14 cellular contexts compared by ENCODE assay signal in genomic region chr1:80358141-80358540, GRCh38.
DNase-seq lines count a peak whose midpoint lies in the region; ATAC-seq and TF ChIP-seq lines count a peak whose summit lies in the region.
"Had no signal": no experiment of that assay in that cellular context is flagged by ENCODE, and none has a peak within 500 bp of the region (broad histone marks: within the 10 kb centered on the region; RNA-seq: fewer than 3 reads in every experiment).

No MANE protein-coding gene starts in this region.

- no peak overlapping the region for H3K18ac ChIP-seq in IMR-90 (ENCODE audit: low read depth, low read length)

- dilution Hi-C loops in IMR-90 (cut with HindIII; ENCODE audit: low sequenced_read_pairs, unreplicated experiment): no loop called here

- no peak overlapping the region for H2AK9ac ChIP-seq in IMR-90 (replicated peaks; ENCODE audit: low read depth, low read length, poor library complexity)

- no peak overlapping the region for H2BK120ac ChIP-seq in IMR-90 (ENCODE audit: low read depth, low read length)

- no peak overlapping the region for H3K14ac ChIP-seq in IMR-90 (replicated peaks; ENCODE audit: low read depth, low read length)

- H4K5ac ChIP-seq in IMR-90 (ENCODE audit: low read depth, low read length): no peak overlapping the region

- H4K20me1 ChIP-seq in IMR-90 (ENCODE audit: insufficient read depth, low read length) (no peaks in the 10 kb centered on the region), PC-3 (ENCODE audit: low read length) (no peaks in the 10 kb centered on the region)
- H4K20me1 ChIP-seq: BLaER1 had no signal

- H3K79me2 ChIP-seq in PC-3 (ENCODE audit: low read length): no peaks in the 10 kb centered on the region

- CTCF ChIA-PET in IMR-90 (lab: Yijun Ruan, JAX): no interaction called here
- CTCF ChIA-PET in PC-3 (lab: Charles Lee): no interaction called here

- H3K27me3 Mint-ChIP-seq in activated T-helper 1 cell treated with anti-CD3 and anti-CD28 coated beads, Interleukin-12 subunit alpha, Interleukin-12 subunit beta, Interleukin-2, Interleukin-4 antibody, amounts not matched to agents 30 ng/mL and 10 ng/mL and 1 ng/mL, durations not matched to agents 14 hours and 24 hours and 36 hours (ENCODE audit: insufficient read depth): no peaks in the 10 kb centered on the region
- H3K27me3 Mint-ChIP-seq: CD8-positive, alpha-beta memory T cell; IgD-negative memory B cell had no signal

- H2BK20ac ChIP-seq in IMR-90 (ENCODE audit: low read depth, low read length): no peak overlapping the region

- TF ChIP-seq RAD21 in IMR-90 (IDR thresholded peaks at IDR 0.05; ENCODE audit: low read length): no peak

- no TSS peak for BruUV-seq in IMR-90 (replicated peaks; lab: Mats Ljungman, UMichigan)
- no TSS peak for BruUV-seq in PC-3 (replicated peaks; lab: Mats Ljungman, UMichigan)

- H3F3A ChIP-seq in PC-3 (ENCODE audit: low read length, unreplicated experiment): no peaks in the 10 kb centered on the region

- no peak overlapping the region for H3K23ac ChIP-seq in IMR-90 (ENCODE audit: low read depth, low read length)

- H3K9ac ChIP-seq in IMR-90 (ENCODE audit: low read depth, low read length) (no peak overlapping the region), PC-3 (ENCODE audit: low read length) (no peak overlapping the region)
- H3K9ac ChIP-seq: BLaER1, GM23248 had no signal

- no peak overlapping the region for H4K8ac ChIP-seq in IMR-90 (ENCODE audit: low read depth in 2 of 2, low read length in 2 of 2)

- H3K36me3 ChIP-seq in IMR-90 (ENCODE audit: control insufficient read depth, insufficient read depth, low read length) (no peaks in the 10 kb centered on the region), PC-3 (ENCODE audit: low read depth, low read length) (no peaks in the 10 kb centered on the region)
- H3K36me3 ChIP-seq: BLaER1 had no signal

- POLR2A ChIA-PET in IMR-90 (lab: Charles Lee; ENCODE audit: unreplicated experiment): no interaction called here
- POLR2A ChIA-PET in PC-3 (lab: Charles Lee; ENCODE audit: unreplicated experiment): no interaction called here

- H3K36me3 Mint-ChIP-seq in activated T-helper 1 cell treated with anti-CD3 and anti-CD28 coated beads, Interleukin-12 subunit alpha, Interleukin-12 subunit beta, Interleukin-2, Interleukin-4 antibody, amounts not matched to agents 30 ng/mL and 10 ng/mL and 1 ng/mL, durations not matched to agents 14 hours and 24 hours and 36 hours (ENCODE audit: low read depth): no peaks in the 10 kb centered on the region
- H3K36me3 Mint-ChIP-seq: CD8-positive, alpha-beta memory T cell; IgD-negative memory B cell had no signal

- no CpG with 5 or more reads among the region's 1 CpG for WGBS in IMR-90 (ENCODE audit: extremely low coverage in 2 of 2, insufficient read length in 1 of 2), 2 experiments

- H3K4me1 Mint-ChIP-seq in activated T-helper 1 cell treated with anti-CD3 and anti-CD28 coated beads, Interleukin-12 subunit alpha, Interleukin-12 subunit beta, Interleukin-2, Interleukin-4 antibody, amounts not matched to agents 30 ng/mL and 10 ng/mL and 1 ng/mL, durations not matched to agents 14 hours and 24 hours and 36 hours (ENCODE audit: low read depth): no peaks in the 10 kb centered on the region
- H3K4me1 Mint-ChIP-seq: CD8-positive, alpha-beta memory T cell had no signal

- ATAC-seq in IMR-90 (ENCODE audit: low read depth) (no peak), PC-3 (peak; percentile 63)
- ATAC-seq: A549 had no signal

- H3K9me3 Mint-ChIP-seq in activated T-helper 1 cell treated with anti-CD3 and anti-CD28 coated beads, Interleukin-12 subunit alpha, Interleukin-12 subunit beta, Interleukin-2, Interleukin-4 antibody, amounts not matched to agents 30 ng/mL and 10 ng/mL and 1 ng/mL, durations not matched to agents 14 hours and 24 hours and 36 hours: peaks cover 12% of the 10 kb centered on the region
- H3K9me3 Mint-ChIP-seq: IgD-negative memory B cell had no signal

- no peak overlapping the region for H3K56ac ChIP-seq in IMR-90 (ENCODE audit: extremely low read depth, insufficient read depth, low read length)

- no peaks in the 10 kb centered on the region for H3K79me1 ChIP-seq in IMR-90 (ENCODE audit: low read depth in 1 of 2, low read length in 2 of 2)

- H2AFZ ChIP-seq in IMR-90 (replicated peaks; ENCODE audit: low read length, poor library complexity): no peak overlapping the region
- H2AFZ ChIP-seq in PC-3 (ENCODE audit: low read length): no peak overlapping the region
- H2AFZ ChIP-seq: GM23248 had no signal

- H3K27ac ChIP-seq in IMR-90 (ENCODE audit: insufficient read depth, low read length) (no peak overlapping the region), PC-3 (ENCODE audit: low read length) (no peak overlapping the region)
- H3K27ac ChIP-seq: A549, BLaER1, GM23248 had no signal

- in situ Hi-C loops in IMR-90 (cut with MboI; ENCODE audit: low sequenced_read_pairs): no loop called here

- H3K4me2 ChIP-seq in IMR-90 (ENCODE audit: low read depth, low read length) (no peak overlapping the region), PC-3 (ENCODE audit: low read length) (no peak overlapping the region)
- H3K4me2 ChIP-seq: A549, BLaER1 had no signal

- H3K9me2 ChIP-seq in PC-3 (replicated peaks; ENCODE audit: low read length): no peaks in the 10 kb centered on the region

- no peak overlapping the region for H3K27ac Mint-ChIP-seq in activated T-helper 1 cell treated with anti-CD3 and anti-CD28 coated beads, Interleukin-12 subunit alpha, Interleukin-12 subunit beta, Interleukin-2, Interleukin-4 antibody, amounts not matched to agents 30 ng/mL and 10 ng/mL and 1 ng/mL, durations not matched to agents 14 hours and 24 hours and 36 hours
- H3K27ac Mint-ChIP-seq: CD8-positive, alpha-beta memory T cell; IgD-negative memory B cell had no signal

- no peak overlapping the region for H4K91ac ChIP-seq in IMR-90 (ENCODE audit: insufficient read depth, low read depth, low read length)

- H3K4me3 Mint-ChIP-seq in activated T-helper 1 cell treated with anti-CD3 and anti-CD28 coated beads, Interleukin-12 subunit alpha, Interleukin-12 subunit beta, Interleukin-2, Interleukin-4 antibody, amounts not matched to agents 30 ng/mL and 10 ng/mL and 1 ng/mL, durations not matched to agents 14 hours and 24 hours and 36 hours: no peak overlapping the region
- H3K4me3 Mint-ChIP-seq: CD8-positive, alpha-beta memory T cell; IgD-negative memory B cell had no signal

- no peak overlapping the region for H3K4ac ChIP-seq in IMR-90 (ENCODE audit: low read depth, low read length)

- H2BK5ac ChIP-seq in IMR-90 (ENCODE audit: low read depth, low read length, poor library complexity, severe bottlenecking): no peak overlapping the region

- H2BK15ac ChIP-seq in IMR-90 (ENCODE audit: low read depth, low read length): no peak overlapping the region

- no peak for TF ChIP-seq POLR2A in IMR-90 (IDR thresholded peaks at IDR 0.05; ENCODE audit: low read depth, low read length)

- H3K27me3 ChIP-seq in IMR-90 (ENCODE audit: control insufficient read depth, insufficient read depth, low read length) (no peaks in the 10 kb centered on the region), PC-3 (ENCODE audit: low read length) (no peaks in the 10 kb centered on the region)
- H3K27me3 ChIP-seq: BLaER1 had no signal

- TF ChIP-seq CTCF in IMR-90 (conservative IDR thresholded peaks at IDR 0.05; ENCODE audit: low read depth, low read length) (no peak), PC-3 (conservative IDR thresholded peaks at IDR 0.05; ENCODE audit: low read depth, low read length) (no peak)

- no peak overlapping the region for H2AK5ac ChIP-seq in IMR-90 (ENCODE audit: low read depth, low read length)

- intact Hi-C loops in IMR-90 (cut with micrococcal nuclease) (no loop called here), PC-3 (cut with micrococcal nuclease) (no loop called here)
- intact Hi-C loops in activated T-helper 1 cell treated with anti-CD3 and anti-CD28 coated beads, Interleukin-12 subunit alpha, Interleukin-12 subunit beta, Interleukin-2, Interleukin-4 antibody, amounts not matched to agents 30 ng/mL and 10 ng/mL and 1 ng/mL, durations not matched to agents 14 hours and 24 hours and 36 hours (cut with micrococcal nuclease): no loop called here

- no peaks in the 10 kb centered on the region for H3K9me1 ChIP-seq in IMR-90 (ENCODE audit: insufficient read depth, low read length)

- H3K4me1 ChIP-seq in IMR-90 (ENCODE audit: control insufficient read depth, insufficient read depth, low read length) (no peaks in the 10 kb centered on the region), PC-3 (ENCODE audit: insufficient read depth, low read length) (no peaks in the 10 kb centered on the region)
- H3K4me1 ChIP-seq: A549, BLaER1 had no signal

- H3K4me3 ChIP-seq in IMR-90 (ENCODE audit: insufficient read depth, low read depth, low read length) (no peak overlapping the region), PC-3 (ENCODE audit: low read length) (no peak overlapping the region)
- H3K4me3 ChIP-seq: A549, BLaER1, GM23248 had no signal

- H3K9me3 ChIP-seq in IMR-90 (ENCODE audit: control insufficient read depth, insufficient read depth, low read length) (no peaks in the 10 kb centered on the region), PC-3 (ENCODE audit: low read length) (no peaks in the 10 kb centered on the region)
- H3K9me3 ChIP-seq: A549, BLaER1 had no signal

- peak; percentile 31 for DNase-seq in IMR-90
- peak; percentile 58 for DNase-seq in PC-3
- peak; percentile 8 for DNase-seq in fibroblast of gingiva (ENCODE audit: low read depth)
- peak; percentile 10 for DNase-seq in iris pigment epithelial cell (ENCODE audit: low read depth)
- DNase-seq in dedifferentiated amniotic fluid mesenchymal stem cell (ENCODE audit: extremely low spot score): no peak
- DNase-seq in stimulated activated CD4-positive, alpha-beta T cell treated with anti-CD3 and anti-CD28 coated beads, Interleukin-1b, Interleukin-23, amount 100 ng/mL, for 48 hours: no peak
- DNase-seq in activated T-helper 1 cell treated with anti-CD3 and anti-CD28 coated beads, Interleukin-12 subunit alpha, Interleukin-12 subunit beta, Interleukin-2, Interleukin-4 antibody, amounts not matched to agents 30 ng/mL and 10 ng/mL and 1 ng/mL, durations not matched to agents 14 hours and 24 hours and 36 hours (ENCODE audit: low spot score): no peak
- no peak for DNase-seq in NCI-H1436 (lab: John Stamatoyannopoulos, UW)
- DNase-seq: CD8-positive, alpha-beta memory T cell; DMS53; GM23248 had no signal

TF ChIP-seq in IMR-90, 13 proteins besides CTCF, POLR2A, EP300 and RAD21 (continues in another document):
- TF ChIP-seq MAZ (IDR thresholded peaks at IDR 0.05; ENCODE audit: borderline replicate concordance, low read depth, low read length): no peak
- no peak for TF ChIP-seq MAFK (IDR thresholded peaks at IDR 0.05; ENCODE audit: low read depth, low read length)
- TF ChIP-seq BHLHE40 (IDR thresholded peaks at IDR 0.05; ENCODE audit: low read depth, low read length): no peak

Comparison
In these comparisons a context has a peak if more than half of its experiments do, and no peak if none do; other contexts are left out.
1. DNase-seq: peak in IMR-90 (single experiment), PC-3 (single experiment), fibroblast of gingiva (single experiment) and iris pigment epithelial cell (single experiment); none in dedifferentiated amniotic fluid mesenchymal stem cell (single experiment), stimulated activated CD4-positive, alpha-beta T cell treated with anti-CD3 and anti-CD28 coated beads, Interleukin-1b, Interleukin-23, amount 100 ng/mL, for 48 hours (single experiment), activated T-helper 1 cell treated with anti-CD3 and anti-CD28 coated beads, Interleukin-12 subunit alpha, Interleukin-12 subunit beta, Interleukin-2, Interleukin-4 antibody, amounts not matched to agents 30 ng/mL and 10 ng/mL and 1 ng/mL, durations not matched to agents 14 hours and 24 hours and 36 hours (single experiment) and NCI-H1436 (single experiment).